ENCODE assay signal across 30 cellular contexts in the genomic region with DNA sequence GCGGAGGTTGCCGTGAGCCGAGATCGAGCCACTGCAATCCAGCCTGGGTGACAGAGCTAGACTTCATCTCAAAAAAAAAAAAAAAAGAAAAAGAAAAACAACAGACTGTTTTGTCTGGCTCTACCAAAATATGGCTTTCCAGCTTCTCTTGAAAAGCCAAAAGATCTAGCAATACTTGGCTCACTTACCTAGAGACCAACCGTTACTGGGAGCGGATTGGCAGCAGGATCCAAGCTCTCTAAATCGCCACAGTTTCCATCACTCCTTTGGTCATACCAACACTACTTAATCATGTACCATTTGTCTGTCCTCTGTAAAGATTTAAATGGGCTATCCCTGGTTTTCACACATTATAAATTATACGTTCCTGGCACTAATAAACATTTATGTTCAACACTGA.
"Had no signal": no experiment of that assay in that cellular context is flagged by ENCODE, and none has a peak within 500 bp of the region (broad histone marks: within the 10 kb centered on the region; RNA-seq: fewer than 3 reads in every experiment).

No MANE protein-coding gene starts in this region.

- H3K27me3 Mint-ChIP-seq: activated B cell treated with CpG ODN at 0.5 μM for 24 hours; activated CD4-positive, alpha-beta memory T cell treated with anti-CD3 and anti-CD28 coated beads for 36 hours; brain had no signal

- H3K4me3 Mint-ChIP-seq: activated B cell treated with CpG ODN at 0.5 μM for 24 hours; activated CD4-positive, alpha-beta memory T cell treated with anti-CD3 and anti-CD28 coated beads for 36 hours; activated naive CD4-positive, alpha-beta T cell treated with anti-CD3 and anti-CD28 coated beads for 36 hours; activated T-cell treated with anti-CD3 and anti-CD28 coated beads, Interleukin-2, amount 50 U/mL, for 4 hours; activated T-helper 1 cell treated with anti-CD3 and anti-CD28 coated beads, Interleukin-12 subunit alpha, Interleukin-12 subunit beta, Interleukin-2, Interleukin-4 antibody, amounts not matched to agents 30 ng/mL and 10 ng/mL and 1 ng/mL, durations not matched to agents 14 hours and 24 hours and 36 hours; brain; T-helper 1 cell treated with Interleukin-12 subunit alpha and Interleukin-12 subunit beta and Interleukin-4 antibody, amounts not matched to agents 30 μg/mL and 1 μg/mL, for 36 hours; T-helper 2 cell treated with Interferon-gamma antibody and Interleukin-4, amounts not matched to agents 5 μg/mL and 100 μg/mL, for 36 hours had no signal

- H3K27ac ChIP-seq: adrenal gland, SJCRH30, SK-N-MC had no signal

- H3K4me1 ChIP-seq: SJCRH30 had no signal

- ATAC-seq: activated naive CD4-positive, alpha-beta T cell treated with anti-CD3 and anti-CD28 coated beads, Interleukin-2, amount 50 U/mL, for 72 hours; activated T-cell treated with anti-CD3 and anti-CD28 coated beads, Interleukin-2, amount 50 U/mL, for 4 hours; K562; Panc1 had no signal

- H3K27me3 ChIP-seq: adrenal gland, SJCRH30 had no signal

- H3K4me1 Mint-ChIP-seq: activated B cell treated with CpG ODN at 0.5 μM for 24 hours had no signal

- DNase-seq: activated B cell treated with CpG ODN at 0.5 μM for 24 hours; activated CD4-positive, alpha-beta memory T cell treated with anti-CD3 and anti-CD28 coated beads for 36 hours; activated CD4-positive, alpha-beta T cell treated with anti-CD3 and anti-CD28 coated beads for 4 hours; activated CD4-positive, alpha-beta T cell treated with anti-CD3 and anti-CD28 coated beads, Interleukin-2, amount 50 U/mL, for 1 hour; activated CD4-positive, CD25-positive, alpha-beta regulatory T cell treated with anti-CD3 and anti-CD28 coated beads, Interleukin-2, amount 50 U/mL, for 72 hours; activated CD8-positive, alpha-beta memory T cell treated with anti-CD3 and anti-CD28 coated beads, Interleukin-2, amount 50 U/mL, for 4 hours; activated gamma-delta T cell treated with Interleukin-2 at 50 U/mL for 16 hours; activated naive CD4-positive, alpha-beta T cell treated with anti-CD3 and anti-CD28 coated beads for 36 hours; activated T-cell treated with anti-CD3 and anti-CD28 coated beads for 4 hours; activated T-cell treated with anti-CD3 and anti-CD28 coated beads, Interleukin-2, amount 50 U/mL, for 4 hours; adrenal gland; central memory CD4-positive, alpha-beta T cell; Karpas-422; NCI-H1105 treated with DMSO at 0.1 percent for 48 hours; NCI-H1436; NCI-H1694; NCI-H1930; NCI-H2081 treated with DMSO at 0.1 percent for 48 hours; NCI-H226; NCI-H524 treated with DMSO at 0.1 percent for 48 hours; SHP77; SJCRH30 had no signal

- H3K27ac Mint-ChIP-seq: activated B cell treated with CpG ODN at 0.5 μM for 24 hours; activated CD4-positive, alpha-beta memory T cell treated with anti-CD3 and anti-CD28 coated beads for 36 hours; activated naive CD4-positive, alpha-beta T cell treated with anti-CD3 and anti-CD28 coated beads for 36 hours; activated naive CD4-positive, alpha-beta T cell treated with anti-CD3 and anti-CD28 coated beads, Interleukin-2, amount 50 U/mL, for 72 hours; activated T-helper 1 cell treated with anti-CD3 and anti-CD28 coated beads, Interleukin-12 subunit alpha, Interleukin-12 subunit beta, Interleukin-2, Interleukin-4 antibody, amounts not matched to agents 30 ng/mL and 10 ng/mL and 1 ng/mL, durations not matched to agents 14 hours and 24 hours and 36 hours; T-helper 1 cell treated with Interleukin-12 subunit alpha and Interleukin-12 subunit beta and Interleukin-4 antibody, amounts not matched to agents 30 μg/mL and 1 μg/mL, for 36 hours; T-helper 2 cell treated with Interferon-gamma antibody and Interleukin-4, amounts not matched to agents 5 μg/mL and 100 μg/mL, for 36 hours had no signal

- H3K4me3 ChIP-seq: adrenal gland, K562, SJCRH30, SK-N-MC had no signal

- H3K9me3 ChIP-seq: adrenal gland, SJCRH30 had no signal

- H3K36me3 ChIP-seq: adrenal gland had no signal

- H3K9me3 Mint-ChIP-seq: activated B cell treated with CpG ODN at 0.5 μM for 24 hours; activated CD4-positive, alpha-beta memory T cell treated with anti-CD3 and anti-CD28 coated beads for 36 hours; activated naive CD4-positive, alpha-beta T cell treated with anti-CD3 and anti-CD28 coated beads for 36 hours; activated naive CD4-positive, alpha-beta T cell treated with anti-CD3 and anti-CD28 coated beads, Interleukin-2, amount 50 U/mL, for 72 hours; activated T-cell treated with anti-CD3 and anti-CD28 coated beads, Interleukin-2, amount 50 U/mL, for 4 hours; activated T-helper 1 cell treated with anti-CD3 and anti-CD28 coated beads, Interleukin-12 subunit alpha, Interleukin-12 subunit beta, Interleukin-2, Interleukin-4 antibody, amounts not matched to agents 30 ng/mL and 10 ng/mL and 1 ng/mL, durations not matched to agents 14 hours and 24 hours and 36 hours; T-helper 1 cell treated with Interleukin-12 subunit alpha and Interleukin-12 subunit beta and Interleukin-4 antibody, amounts not matched to agents 30 μg/mL and 1 μg/mL, for 36 hours; T-helper 2 cell treated with Interferon-gamma antibody and Interleukin-4, amounts not matched to agents 5 μg/mL and 100 μg/mL, for 36 hours had no signal
